Comparison of ENCODE assay signal across 8 cellular contexts in the genomic region with DNA sequence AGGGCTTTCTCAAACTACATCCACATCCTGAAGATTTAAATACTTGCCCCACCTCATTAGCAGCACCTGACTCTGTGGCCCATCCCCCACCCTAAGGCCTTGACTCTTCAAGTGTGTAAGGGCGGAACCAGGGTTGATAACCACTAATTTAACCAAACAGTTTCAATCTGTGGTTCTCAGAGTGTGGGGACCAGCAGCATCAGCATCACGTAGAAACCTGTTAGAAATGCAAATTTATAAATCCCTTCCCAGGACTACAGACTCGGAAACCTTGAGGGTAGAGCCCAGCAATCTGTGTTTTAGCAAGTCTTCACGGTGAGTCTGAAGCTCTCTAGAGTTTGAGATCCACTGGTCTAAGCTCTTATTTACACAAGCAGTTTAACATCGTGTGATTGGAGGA. TPM values are rescaled to one million over a fixed set of nuclear protein-coding genes. Genes with fewer than 3 reads are reported as not detected.
DNase-seq lines count a peak whose midpoint lies in the region; ATAC-seq and TF ChIP-seq lines count a peak whose summit lies in the region.
"Had no signal": no experiment of that assay in that cellular context is flagged by ENCODE, and none has a peak within 500 bp of the region (broad histone marks: within the 10 kb centered on the region; RNA-seq: fewer than 3 reads in every experiment).

No MANE protein-coding gene starts in this region.

- H3K9me3 ChIP-seq in mucosa of descending colon = no peaks in the 10 kb centered on the region

- no peaks in the 10 kb centered on the region for H3K36me3 ChIP-seq in mucosa of descending colon (ENCODE audit: low read depth)

- intact Hi-C loops in mucosa of descending colon (cut with DNase I, micrococcal nuclease) = no loop called here

- peak; percentile 91 for ATAC-seq in GM19035 (IDR thresholded peaks at IDR 0.05; ENCODE audit: unreplicated experiment)
- peak; percentile 75 for ATAC-seq in HG02571 (IDR thresholded peaks at IDR 0.05; ENCODE audit: unreplicated experiment)
- ATAC-seq in HG03571 (IDR thresholded peaks at IDR 0.05; ENCODE audit: unreplicated experiment) = peak; percentile 91
- ATAC-seq in mucosa of descending colon = peak; percentile 55

- H3K4me3 ChIP-seq in mucosa of descending colon = no peak overlapping the region

- TF ChIP-seq CTCF in mucosa of descending colon (IDR thresholded peaks at IDR 0.05) = no peak

- H3K4me1 ChIP-seq in mucosa of descending colon (ENCODE audit: low read depth) = no peaks in the 10 kb centered on the region

- DNase-seq in mucosa of descending colon (no peak), 8988T (no peak), dermis blood vessel endothelial cell (no peak), NCI-H1694 treated with DMSO at 0.1 percent for 48 hours (lab: John Stamatoyannopoulos, UW) (no peak)
- DNase-seq: activated naive CD8-positive, alpha-beta T cell treated with anti-CD3 and anti-CD28 coated beads, Interleukin-2, amount 10 ng/mL, durations not matched to agents 7 days and 5 days had no signal

RNA-seq across cellular contexts. Expression of a gene that starts 12.4 kb away (rescaled TPM):
- total RNA-seq in mucosa of descending colon = 10 to 100 TPM in 1 of 3 donors, 1 to 10 TPM in 2; 4.3 to 26.4 (median 9.0) TPM
- total RNA-seq in dermis blood vessel endothelial cell = 70.5 and 93.4 TPM in 2 replicates
